Comparison of ENCODE assay signal across 19 cellular contexts in the genomic region with DNA sequence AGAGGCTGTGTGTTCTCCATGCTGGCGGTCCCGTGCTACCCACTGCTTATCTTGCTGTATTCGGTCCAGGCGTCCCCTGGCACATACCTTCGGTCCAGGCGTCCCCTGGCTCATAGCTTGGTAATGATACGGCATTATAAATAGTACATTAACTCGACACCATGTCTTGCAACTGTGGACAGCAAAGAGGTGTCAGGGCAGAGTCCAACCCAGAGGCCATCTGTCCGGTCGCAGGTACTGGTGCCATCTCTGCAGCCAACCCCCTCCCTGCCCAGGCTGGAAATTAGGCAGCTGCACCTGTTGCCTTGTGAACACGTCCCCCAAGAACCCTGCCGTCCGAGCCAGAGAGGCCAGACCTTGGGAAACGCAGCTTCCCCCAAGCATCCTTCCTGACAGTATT.
"Had no signal": no experiment of that assay in that cellular context is flagged by ENCODE, and none has a peak within 500 bp of the region (broad histone marks: within the 10 kb centered on the region; RNA-seq: fewer than 3 reads in every experiment).

No MANE protein-coding gene starts in this region.

- H3K4me3 Mint-ChIP-seq: endodermal cell; naive thymus-derived CD4-positive, alpha-beta T cell; nephron progenitor cell had no signal

- ATAC-seq: foreskin keratinocyte; naive thymus-derived CD4-positive, alpha-beta T cell; sciatic nerve had no signal

- H3K4me1 Mint-ChIP-seq: naive thymus-derived CD4-positive, alpha-beta T cell had no signal

- H3K27ac Mint-ChIP-seq: endodermal cell; naive thymus-derived CD4-positive, alpha-beta T cell; nephron progenitor cell; progenitor cell of endocrine pancreas had no signal

- DNase-seq: cerebellar nuclear complex; colonic mucosa; dermis blood vessel endothelial cell; endodermal cell; erythroblast; foreskin keratinocyte; hippocampal formation; kidney glomerular epithelial cell; mammary epithelial cell; naive thymus-derived CD4-positive, alpha-beta T cell; nephron progenitor cell; stimulated activated CD4-positive, alpha-beta T cell treated with anti-CD3 and anti-CD28 coated beads, Interleukin-2, amount 100 ng/mL, for 24 hours; stimulated activated CD4-positive, alpha-beta T cell treated with anti-CD3 and anti-CD28 coated beads, Interleukin-4, amount 100 ng/mL, for 4 hours; stimulated activated naive CD4-positive, alpha-beta T cell; stomach; substantia nigra; transverse colon had no signal
